ENCODE assay signal across 1 cellular context in the genomic region with DNA sequence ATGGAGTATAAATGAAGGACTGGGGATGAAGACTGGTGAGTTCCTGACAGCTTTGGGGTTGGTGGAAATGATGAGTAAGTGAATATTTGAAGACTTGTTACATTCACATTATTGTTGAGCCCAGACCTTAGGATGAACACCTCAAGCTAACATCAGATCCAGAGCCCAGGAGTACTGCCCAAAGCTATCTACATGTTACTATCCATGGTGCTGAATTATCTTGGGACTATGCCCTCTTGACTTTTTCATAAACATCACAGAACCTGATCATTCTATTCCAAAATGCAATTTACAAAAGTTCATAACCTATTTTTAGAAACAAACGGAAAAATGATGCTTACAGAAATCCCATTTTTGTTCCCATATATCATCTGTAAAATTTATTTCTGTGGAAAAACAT.
TF ChIP-seq lines count a peak whose summit lies in the region.

No MANE protein-coding gene starts in this region.

TF ChIP-seq in A549, 52 proteins besides CTCF, POLR2A, EP300 and RAD21 (continued from another document):
- TF ChIP-seq, protein P1, sequence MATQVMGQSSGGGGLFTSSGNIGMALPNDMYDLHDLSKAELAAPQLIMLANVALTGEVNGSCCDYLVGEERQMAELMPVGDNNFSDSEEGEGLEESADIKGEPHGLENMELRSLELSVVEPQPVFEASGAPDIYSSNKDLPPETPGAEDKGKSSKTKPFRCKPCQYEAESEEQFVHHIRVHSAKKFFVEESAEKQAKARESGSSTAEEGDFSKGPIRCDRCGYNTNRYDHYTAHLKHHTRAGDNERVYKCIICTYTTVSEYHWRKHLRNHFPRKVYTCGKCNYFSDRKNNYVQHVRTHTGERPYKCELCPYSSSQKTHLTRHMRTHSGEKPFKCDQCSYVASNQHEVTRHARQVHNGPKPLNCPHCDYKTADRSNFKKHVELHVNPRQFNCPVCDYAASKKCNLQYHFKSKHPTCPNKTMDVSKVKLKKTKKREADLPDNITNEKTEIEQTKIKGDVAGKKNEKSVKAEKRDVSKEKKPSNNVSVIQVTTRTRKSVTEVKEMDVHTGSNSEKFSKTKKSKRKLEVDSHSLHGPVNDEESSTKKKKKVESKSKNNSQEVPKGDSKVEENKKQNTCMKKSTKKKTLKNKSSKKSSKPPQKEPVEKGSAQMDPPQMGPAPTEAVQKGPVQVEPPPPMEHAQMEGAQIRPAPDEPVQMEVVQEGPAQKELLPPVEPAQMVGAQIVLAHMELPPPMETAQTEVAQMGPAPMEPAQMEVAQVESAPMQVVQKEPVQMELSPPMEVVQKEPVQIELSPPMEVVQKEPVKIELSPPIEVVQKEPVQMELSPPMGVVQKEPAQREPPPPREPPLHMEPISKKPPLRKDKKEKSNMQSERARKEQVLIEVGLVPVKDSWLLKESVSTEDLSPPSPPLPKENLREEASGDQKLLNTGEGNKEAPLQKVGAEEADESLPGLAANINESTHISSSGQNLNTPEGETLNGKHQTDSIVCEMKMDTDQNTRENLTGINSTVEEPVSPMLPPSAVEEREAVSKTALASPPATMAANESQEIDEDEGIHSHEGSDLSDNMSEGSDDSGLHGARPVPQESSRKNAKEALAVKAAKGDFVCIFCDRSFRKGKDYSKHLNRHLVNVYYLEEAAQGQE (IDR thresholded peaks at IDR 0.05) = peak; percentile 93
- TF ChIP-seq, protein P2, sequence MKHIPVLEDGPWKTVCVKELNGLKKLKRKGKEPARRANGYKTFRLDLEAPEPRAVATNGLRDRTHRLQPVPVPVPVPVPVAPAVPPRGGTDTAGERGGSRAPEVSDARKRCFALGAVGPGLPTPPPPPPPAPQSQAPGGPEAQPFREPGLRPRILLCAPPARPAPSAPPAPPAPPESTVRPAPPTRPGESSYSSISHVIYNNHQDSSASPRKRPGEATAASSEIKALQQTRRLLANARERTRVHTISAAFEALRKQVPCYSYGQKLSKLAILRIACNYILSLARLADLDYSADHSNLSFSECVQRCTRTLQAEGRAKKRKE (CRISPR knock-in tag; IDR thresholded peaks at IDR 0.05; ENCODE audit: low read depth) = no peak
- TF ChIP-seq, protein P3, sequence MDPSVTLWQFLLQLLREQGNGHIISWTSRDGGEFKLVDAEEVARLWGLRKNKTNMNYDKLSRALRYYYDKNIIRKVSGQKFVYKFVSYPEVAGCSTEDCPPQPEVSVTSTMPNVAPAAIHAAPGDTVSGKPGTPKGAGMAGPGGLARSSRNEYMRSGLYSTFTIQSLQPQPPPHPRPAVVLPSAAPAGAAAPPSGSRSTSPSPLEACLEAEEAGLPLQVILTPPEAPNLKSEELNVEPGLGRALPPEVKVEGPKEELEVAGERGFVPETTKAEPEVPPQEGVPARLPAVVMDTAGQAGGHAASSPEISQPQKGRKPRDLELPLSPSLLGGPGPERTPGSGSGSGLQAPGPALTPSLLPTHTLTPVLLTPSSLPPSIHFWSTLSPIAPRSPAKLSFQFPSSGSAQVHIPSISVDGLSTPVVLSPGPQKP (IDR thresholded peaks at IDR 0.05; ENCODE audit: low read depth, low read length) = no peak
